Comparison of ENCODE assay signal across 10 cellular contexts in the genomic region with DNA sequence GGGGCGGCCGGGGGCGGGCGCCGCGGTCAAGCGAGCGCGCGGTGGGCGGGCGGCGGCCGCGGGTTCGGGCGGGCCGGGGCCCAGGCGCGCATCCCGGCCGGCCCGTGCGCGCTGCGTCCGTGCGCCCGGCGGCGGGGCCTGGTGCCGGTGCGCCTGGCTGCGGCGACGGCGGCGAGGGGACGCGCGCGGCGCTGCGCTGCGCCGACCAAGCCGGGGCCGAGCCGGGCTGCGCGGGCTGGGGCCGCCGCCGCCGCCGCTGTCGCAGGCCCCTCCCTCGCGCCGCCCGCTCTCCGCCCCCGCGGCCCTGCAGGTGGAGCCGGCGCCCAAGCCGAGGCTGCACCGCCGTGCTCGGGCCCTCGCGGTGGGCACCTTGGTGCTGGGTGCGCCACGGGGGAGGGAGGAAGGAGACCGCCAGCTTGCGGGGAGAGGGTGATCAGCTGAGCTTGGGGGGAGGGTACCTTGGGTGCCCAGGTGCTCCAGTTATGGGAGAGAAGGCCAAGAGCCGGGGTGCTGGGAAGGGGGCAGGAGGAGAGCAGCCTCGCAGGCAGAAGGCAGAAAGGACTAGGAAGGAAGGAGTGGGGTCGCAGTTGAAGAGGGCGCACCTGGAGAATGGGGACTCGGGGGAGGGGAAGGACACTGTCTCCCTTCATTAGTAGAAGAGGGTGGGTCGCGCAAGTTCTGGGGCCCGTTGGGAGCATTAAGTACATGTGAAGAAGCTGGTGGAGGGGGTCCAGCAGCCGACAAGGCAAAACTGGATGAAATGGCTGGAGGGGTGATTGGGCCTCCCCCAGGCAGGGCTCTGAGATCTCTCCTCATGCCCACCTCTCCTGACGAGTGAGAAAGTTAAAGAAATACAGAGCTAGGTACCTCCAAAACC. TPM values are rescaled to one million over a fixed set of nuclear protein-coding genes. Genes with fewer than 3 reads are reported as not detected.
DNase-seq lines count a peak whose midpoint lies in the region; ATAC-seq, FAIRE-seq and TF ChIP-seq lines count a peak whose summit lies in the region.
"Had no signal": no experiment of that assay in that cellular context is flagged by ENCODE, and none has a peak within 500 bp of the region (broad histone marks: within the 10 kb centered on the region; RNA-seq: fewer than 3 reads in every experiment).

TSS of gene PPP2R2C (minus strand) at position 228 of the 877 bp plus-strand sequence. CDS start 385 bp downstream, outside the sequence.

- H3K27ac ChIP-seq in parathyroid adenoma (no peak within 1 kb of the TSS), GM23248 (no peak within 1 kb of the TSS)

- FAIRE-seq in frontal cortex (lab: Jason Lieb, UNC), result no peak

- H3F3A ChIP-seq in GM23248 (ENCODE audit: insufficient read depth), result no peaks in the 10 kb centered on the region

- H3K9ac ChIP-seq in parathyroid adenoma, result no peak within 1 kb of the TSS
- no peak within 1 kb of the TSS for H3K9ac ChIP-seq in GM23248

- TF ChIP-seq CTCF in parathyroid adenoma (IDR thresholded peaks at IDR 0.05), result no peak

- no peak within 1 kb of the TSS for H3K4me2 ChIP-seq in parathyroid adenoma (ENCODE audit: low read length)
- no peak within 1 kb of the TSS for H3K4me2 ChIP-seq in GM23248 (ENCODE audit: unreplicated experiment)

- H3K4me1 ChIP-seq in parathyroid adenoma (no peaks in the 10 kb centered on the region), GM23248 (ENCODE audit: insufficient read depth) (no peaks in the 10 kb centered on the region)

- ATAC-seq in GM19351 (IDR thresholded peaks at IDR 0.05; ENCODE audit: unreplicated experiment), result peak; percentile 55
- ATAC-seq: left colon had no signal

- no peaks in the 10 kb centered on the region for H3K9me2 ChIP-seq in GM23248 (ENCODE audit: insufficient read depth)

- in situ Hi-C loops in GM23248 (cut with MboI), result no loop called here

- H3K27me3 ChIP-seq in parathyroid adenoma (ENCODE audit: control insufficient read depth, insufficient read depth, low read length) (no peaks in the 10 kb centered on the region), GM23248 (replicated peaks; ENCODE audit: insufficient read depth) (peaks cover 48% of the 10 kb centered on the region)

- H3K36me3 ChIP-seq in parathyroid adenoma (ENCODE audit: control insufficient read depth, insufficient read depth, low read length), result no peaks in the 10 kb centered on the region
- no peaks in the 10 kb centered on the region for H3K36me3 ChIP-seq in GM23248 (ENCODE audit: low read depth)

- peak within 1 kb of the TSS; percentile 73 for H2AFZ ChIP-seq in parathyroid adenoma
- no peak within 1 kb of the TSS for H2AFZ ChIP-seq in GM23248

- peak; percentile 35 for DNase-seq in NCI-H69 (lab: John Stamatoyannopoulos, UW)
- DNase-seq in frontal cortex (ENCODE audit: low spot score in 2 of 2), result peak; percentile 59 to 63
- DNase-seq in OCI-M2 (lab: John Stamatoyannopoulos, UW; ENCODE audit: unreplicated experiment), result no peak
- no peak for DNase-seq in NCI-H82 treated with DMSO at 0.1 percent for 48 hours (lab: John Stamatoyannopoulos, UW; ENCODE audit: unreplicated experiment)
- DNase-seq in GM23248, result no peak
- DNase-seq in HUDEP-2 (lab: John Stamatoyannopoulos, UW; ENCODE audit: unreplicated experiment in 76 of 76), result no peak
- DNase-seq: left colon had no signal

- no peaks in the 10 kb centered on the region for H4K20me1 ChIP-seq in GM23248 (ENCODE audit: insufficient read depth)

- no peak within 1 kb of the TSS for H3K4me3 ChIP-seq in parathyroid adenoma (ENCODE audit: low read depth, low read length)
- H3K4me3 ChIP-seq in GM23248, result no peak within 1 kb of the TSS

- 3 to 4% methylated on average over 15 to 58 of the region's 86 CpGs for WGBS in GM23248 (ENCODE audit: low coverage in 1 of 2, low lambda C conversion rate in 2 of 2, missing lambda C conversion rate in 2 of 2), 2 experiments

- no peaks in the 10 kb centered on the region for H3K79me2 ChIP-seq in parathyroid adenoma
- no peaks in the 10 kb centered on the region for H3K79me2 ChIP-seq in GM23248 (ENCODE audit: insufficient read depth)

- H3K9me3 ChIP-seq in parathyroid adenoma (ENCODE audit: control insufficient read depth, low read length), result no peaks in the 10 kb centered on the region
- no peaks in the 10 kb centered on the region for H3K9me3 ChIP-seq in GM23248 (ENCODE audit: low read depth)

RNA-seq across cellular contexts. Expression of gene PPP2R2C, which starts in this region (rescaled TPM):
- total RNA-seq in frontal cortex, result 46.9 TPM
- not detected in 2 replicates for total RNA-seq in GM23248 (2014; rRNA removed; shearing (Covaris generic))
- not detected in 2 replicates for polyA plus RNA-seq in GM23248 (2016; fragmentation: Nextera tagmentation; extraction: Ambion mirVana)
- total RNA-seq: activated T-helper 2 cell treated with anti-CD3 and anti-CD28 coated beads, Interferon-gamma antibody, Interleukin-2, Interleukin-4, amounts not matched to agents 10 μg/mL and 5 μg/mL and 100 μg/mL, durations not matched to agents 14 hours and 24 hours and 36 hours had no signal

Comparison
In these comparisons a context has a peak if more than half of its experiments do, and no peak if none do; other contexts are left out.
1. RNA of gene PPP2R2C (total RNA-seq): 46.9 TPM in frontal cortex (single experiment); not detected in GM23248; every median in the first group is over 10 times any median in the second.
2. DNase-seq: peak in NCI-H69 (single experiment) and frontal cortex (2 of 2); none in OCI-M2 (single experiment), NCI-H82 treated with DMSO at 0.1 percent for 48 hours (single experiment), GM23248 (single experiment) and HUDEP-2 (0 of 76).